Comparison of ENCODE assay signal across 26 cellular contexts in the genomic region with DNA sequence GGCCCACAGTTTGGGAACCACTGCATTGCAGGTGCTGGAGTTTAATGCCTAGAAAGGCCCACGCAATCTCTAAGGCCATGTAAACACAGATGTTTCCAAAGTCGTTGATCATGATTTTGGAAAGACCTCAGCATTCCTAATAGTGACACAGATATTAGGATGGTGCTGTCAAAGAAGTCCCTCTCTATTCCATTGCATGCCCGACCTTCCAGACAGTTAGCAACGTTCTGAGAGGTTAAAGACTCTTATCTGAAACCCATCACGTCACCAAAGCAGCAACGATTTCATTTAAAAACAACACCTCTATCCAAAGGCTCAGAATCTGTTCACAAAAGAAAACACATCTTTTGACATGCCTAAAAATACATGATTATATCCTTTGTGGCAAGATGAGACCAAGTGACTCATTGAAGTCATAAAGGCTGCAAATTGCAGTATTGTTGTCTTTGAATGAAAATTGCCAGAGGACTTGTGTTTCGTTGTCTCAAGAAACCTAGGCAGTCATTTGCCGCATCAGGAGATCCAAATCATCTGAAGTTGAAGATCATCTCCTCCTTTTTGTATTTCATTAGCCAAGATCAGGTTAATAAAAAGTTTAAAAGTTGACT.
DNase-seq lines count a peak whose midpoint lies in the region; ATAC-seq and TF ChIP-seq lines count a peak whose summit lies in the region.
"Had no signal": no experiment of that assay in that cellular context is flagged by ENCODE, and none has a peak within 500 bp of the region (broad histone marks: within the 10 kb centered on the region; RNA-seq: fewer than 3 reads in every experiment).

No MANE protein-coding gene starts in this region.

- H3K27me3 ChIP-seq in GM23248 (replicated peaks; ENCODE audit: insufficient read depth) (no peaks in the 10 kb centered on the region), skeletal muscle satellite cell (ENCODE audit: control insufficient read depth, insufficient read depth, low read length) (no peaks in the 10 kb centered on the region), colonic mucosa (no peaks in the 10 kb centered on the region)
- H3K27me3 ChIP-seq: BE2C, neutrophil had no signal

- peaks cover 6% of the 10 kb centered on the region for H3K9me3 Mint-ChIP-seq in activated T-helper 17 cell treated with anti-CD3 and anti-CD28 coated beads, Interleukin-2, amount 50 U/mL, for 72 hours

- H2AFZ ChIP-seq in GM23248, result no peak overlapping the region

- no peaks in the 10 kb centered on the region for H3K9me2 ChIP-seq in GM23248 (ENCODE audit: insufficient read depth)

- peaks cover 10% of the 10 kb centered on the region; the same call in 1 of the 2 replicates for H3F3A ChIP-seq in GM23248 (ENCODE audit: insufficient read depth)

- H3K4me1 ChIP-seq in GM23248 (ENCODE audit: insufficient read depth) (peaks cover 11% of the 10 kb centered on the region), skeletal muscle satellite cell (ENCODE audit: control insufficient read depth, insufficient read depth, low read length) (peaks cover 14% of the 10 kb centered on the region), colonic mucosa (no peaks in the 10 kb centered on the region)
- H3K4me1 ChIP-seq: BE2C, left ventricle myocardium inferior, prostate gland had no signal

- intact Hi-C loops in colonic mucosa (cut with DNase I), result no loop called here

- H3K9ac ChIP-seq in GM23248 (peak overlapping the region; percentile 5; the same call in 1 of the 2 replicates), skeletal muscle satellite cell (ENCODE audit: low read depth, low read length) (peak overlapping the region; percentile 18), colonic mucosa (ENCODE audit: low read depth in 2 of 2, low read length in 2 of 2) (no peak overlapping the region)

- no peaks in the 10 kb centered on the region for H3K27me3 Mint-ChIP-seq in activated T-helper 17 cell treated with anti-CD3 and anti-CD28 coated beads, Interleukin-2, amount 50 U/mL, for 72 hours
- H3K27me3 Mint-ChIP-seq: activated CD4-positive, alpha-beta memory T cell treated with anti-CD3 and anti-CD28 coated beads for 36 hours; activated naive CD4-positive, alpha-beta T cell treated with anti-CD3 and anti-CD28 coated beads, Interleukin-2, amount 10 ng/mL, durations not matched to agents 7 days and 5 days had no signal

- H3K4me3 Mint-ChIP-seq in activated T-helper 17 cell treated with anti-CD3 and anti-CD28 coated beads, Interleukin-2, amount 50 U/mL, for 72 hours, result no peak overlapping the region
- H3K4me3 Mint-ChIP-seq: activated CD4-positive, alpha-beta memory T cell treated with anti-CD3 and anti-CD28 coated beads for 36 hours; activated naive CD4-positive, alpha-beta T cell treated with anti-CD3 and anti-CD28 coated beads, Interleukin-2, amount 10 ng/mL, durations not matched to agents 7 days and 5 days had no signal

- H3K27ac ChIP-seq in GM23248, result peak overlapping the region; percentile 14; the same call in 1 of the 2 replicates
- no peak overlapping the region for H3K27ac ChIP-seq in colonic mucosa
- H3K27ac ChIP-seq: HL-60, left ventricle myocardium inferior, neutrophil had no signal

- H3K4me2 ChIP-seq in GM23248 (ENCODE audit: unreplicated experiment) (peak overlapping the region; percentile 32), skeletal muscle satellite cell (ENCODE audit: low read length) (peak overlapping the region; percentile 54)

- H3K4me1 Mint-ChIP-seq in activated T-helper 17 cell treated with anti-CD3 and anti-CD28 coated beads, Interleukin-2, amount 50 U/mL, for 72 hours, result no peaks in the 10 kb centered on the region
- H3K4me1 Mint-ChIP-seq: activated naive CD4-positive, alpha-beta T cell treated with anti-CD3 and anti-CD28 coated beads, Interleukin-2, amount 10 ng/mL, durations not matched to agents 7 days and 5 days had no signal

- H3K36me3 Mint-ChIP-seq in activated T-helper 17 cell treated with anti-CD3 and anti-CD28 coated beads, Interleukin-2, amount 50 U/mL, for 72 hours (ENCODE audit: low read depth), result no peaks in the 10 kb centered on the region
- H3K36me3 Mint-ChIP-seq: activated CD4-positive, alpha-beta memory T cell treated with anti-CD3 and anti-CD28 coated beads for 36 hours; activated naive CD4-positive, alpha-beta T cell treated with anti-CD3 and anti-CD28 coated beads, Interleukin-2, amount 10 ng/mL, durations not matched to agents 7 days and 5 days had no signal

- H3K79me2 ChIP-seq in GM23248 (ENCODE audit: insufficient read depth), result no peaks in the 10 kb centered on the region

- no peaks in the 10 kb centered on the region for H3K36me3 ChIP-seq in GM23248 (ENCODE audit: low read depth)
- no peaks in the 10 kb centered on the region for H3K36me3 ChIP-seq in skeletal muscle satellite cell (ENCODE audit: insufficient read depth, low read length)
- H3K36me3 ChIP-seq in colonic mucosa, result no peaks in the 10 kb centered on the region
- H3K36me3 ChIP-seq: BE2C, left ventricle myocardium inferior, neutrophil, prostate gland had no signal

- in situ Hi-C loops in GM23248 (cut with MboI), result no loop called here
- in situ Hi-C loops in astrocyte of the cerebellum (cut with HindIII; ENCODE audit: low sequenced_read_pairs), result no loop called here

- no peak overlapping the region for H3K4me3 ChIP-seq in GM23248
- H3K4me3 ChIP-seq in astrocyte of the cerebellum (ENCODE audit: low read depth, low read length), result no peak overlapping the region
- peak overlapping the region; percentile 8 for H3K4me3 ChIP-seq in skeletal muscle satellite cell (ENCODE audit: low read length)
- H3K4me3 ChIP-seq in colonic mucosa, result no peak overlapping the region
- H3K4me3 ChIP-seq: left ventricle myocardium inferior, prostate gland had no signal

- TF ChIP-seq CTCF in astrocyte of the cerebellum (IDR thresholded peaks at IDR 0.05; ENCODE audit: low read depth, low read length, missing control alignments), result no peak
- TF ChIP-seq CTCF in colonic mucosa (IDR thresholded peaks at IDR 0.05), result no peak

- H3K9me3 ChIP-seq in GM23248 (ENCODE audit: low read depth) (no peaks in the 10 kb centered on the region), skeletal muscle satellite cell (replicated peaks; ENCODE audit: low read length) (no peaks in the 10 kb centered on the region), colonic mucosa (no peaks in the 10 kb centered on the region)
- H3K9me3 ChIP-seq: BE2C, left ventricle myocardium inferior, neutrophil, prostate gland had no signal

- H3K27ac Mint-ChIP-seq in activated T-helper 17 cell treated with anti-CD3 and anti-CD28 coated beads, Interleukin-2, amount 50 U/mL, for 72 hours, result no peak overlapping the region
- H3K27ac Mint-ChIP-seq: activated CD4-positive, alpha-beta memory T cell treated with anti-CD3 and anti-CD28 coated beads for 36 hours; activated naive CD4-positive, alpha-beta T cell treated with anti-CD3 and anti-CD28 coated beads, Interleukin-2, amount 10 ng/mL, durations not matched to agents 7 days and 5 days had no signal

- H4K20me1 ChIP-seq in GM23248 (ENCODE audit: insufficient read depth), result no peaks in the 10 kb centered on the region

- no peak for ATAC-seq in activated T-helper 17 cell treated with anti-CD3 and anti-CD28 coated beads, Interleukin-2, amount 50 U/mL, for 72 hours (replicated peaks)
- ATAC-seq: activated CD4-positive, CD25-positive, alpha-beta regulatory T cell treated with anti-CD3 and anti-CD28 coated beads, Interleukin-2, amount 50 U/mL, for 24 hours; Right ventricle myocardium inferior had no signal

- 4% methylated on average over 8 of the region's 8 CpGs for WGBS in GM23248 (ENCODE audit: low coverage in 1 of 2, low lambda C conversion rate in 2 of 2, missing lambda C conversion rate in 2 of 2), 2 experiments

- peak; percentile 47 for DNase-seq in GM23248
- peak; percentile 18 for DNase-seq in astrocyte of the cerebellum (ENCODE audit: low read depth)
- DNase-seq in iris pigment epithelial cell (ENCODE audit: low read depth), result peak; percentile 5
- DNase-seq in colonic mucosa, result no peak
- DNase-seq in stimulated activated CD4-positive, alpha-beta T cell treated with anti-CD3 and anti-CD28 coated beads, Interleukin-2, amount 100 ng/mL, for 48 hours, result no peak
- DNase-seq: ACHN; activated CD4-positive, alpha-beta memory T cell treated with anti-CD3 and anti-CD28 coated beads for 36 hours; activated CD8-positive, alpha-beta memory T cell treated with anti-CD3 and anti-CD28 coated beads, Interleukin-2, amount 50 U/mL, for 4 hours; activated naive CD4-positive, alpha-beta T cell treated with anti-CD3 and anti-CD28 coated beads, Interleukin-2, amount 10 ng/mL, durations not matched to agents 7 days and 5 days; BE2C; DMS 273 treated with DMSO at 0.1 percent for 48 hours; KBM-7; left ventricle myocardium inferior; NCI-H1105 treated with DMSO at 0.1 percent for 48 hours; NCI-H2029 treated with DMSO at 0.1 percent for 48 hours; NCI-H2227 treated with DMSO at 0.1 percent for 48 hours; NCI-H526; OCI-M1; stimulated activated naive CD4-positive, alpha-beta T cell had no signal

Comparison
In these comparisons a context has a peak if more than half of its experiments do, and no peak if none do; other contexts are left out.
1. DNase-seq: peak in GM23248 (single experiment), astrocyte of the cerebellum (single experiment) and iris pigment epithelial cell (single experiment); none in colonic mucosa (single experiment) and stimulated activated CD4-positive, alpha-beta T cell treated with anti-CD3 and anti-CD28 coated beads, Interleukin-2, amount 100 ng/mL, for 48 hours (0 of 2).
2. H3K9ac ChIP-seq: peak in GM23248 (single experiment) and skeletal muscle satellite cell (single experiment); none in colonic mucosa (0 of 2).